In genomic region chr15:41282980-41283652, GRCh38 we compare ENCODE assay signal across 9 cellular contexts. TPM values are rescaled to one million over a fixed set of nuclear protein-coding genes. Genes with fewer than 3 reads are reported as not detected.
DNase-seq lines count a peak whose midpoint lies in the region; ATAC-seq and TF ChIP-seq lines count a peak whose summit lies in the region.
"Not testable (repeated sequence)": the region's sequence is repeated elsewhere in the genome, so short reads cannot be mapped to it uniquely, and the experiment has no call there.
"Had no signal": no experiment of that assay in that cellular context is flagged by ENCODE, and none has a peak within 500 bp of the region (broad histone marks: within the 10 kb centered on the region; RNA-seq: fewer than 3 reads in every experiment).

No MANE protein-coding gene starts in this region.

- peak overlapping the region; percentile 99 for H3K4me3 Mint-ChIP-seq in activated CD4-positive, alpha-beta T cell treated with anti-CD3 and anti-CD28 coated beads, Interleukin-2, amount 10 ng/mL, durations not matched to agents 24 days and 14 days

- intact Hi-C loops in activated CD4-positive, alpha-beta T cell treated with anti-CD3 and anti-CD28 coated beads, Interleukin-2, amount 10 ng/mL, durations not matched to agents 24 days and 14 days (cut with micrococcal nuclease), result loop anchor here (1.0 kb wide), 2 partner anchors 52 to 167 kb away; partner anchors contain the start of genes CHP1 and INO80
- intact Hi-C loops in prostate gland (cut with DNase I); upper lobe of right lung (cut with DNase I): not testable (repeated sequence)

- H3K27ac ChIP-seq in brain microvascular endothelial cell (peak overlapping the region; percentile 79), prostate gland (peak overlapping the region; percentile 82 to 89), upper lobe of right lung (peak overlapping the region; percentile 95)

- not testable (repeated sequence) for ATAC-seq in upper lobe of right lung

- not testable (repeated sequence) for H3K9me3 ChIP-seq in prostate gland, upper lobe of right lung

- not testable (repeated sequence) for TF ChIP-seq POLR2A in NB4 (IDR thresholded peaks at IDR 0.05; ENCODE audit: extremely low read depth, insufficient read length); prostate gland (IDR thresholded peaks at IDR 0.05)

- not testable (repeated sequence) for H3K4me1 ChIP-seq in prostate gland (replicated peaks)
- peaks cover 26% of the 10 kb centered on the region for H3K4me1 ChIP-seq in upper lobe of right lung

- H3K27me3 Mint-ChIP-seq in activated CD4-positive, alpha-beta T cell treated with anti-CD3 and anti-CD28 coated beads, Interleukin-2, amount 10 ng/mL, durations not matched to agents 24 days and 14 days, result not testable (repeated sequence)

- H3K36me3 ChIP-seq in brain microvascular endothelial cell (replicated peaks), result peaks cover 41% of the 10 kb centered on the region
- not testable (repeated sequence) for H3K36me3 ChIP-seq in prostate gland
- peaks cover 50% of the 10 kb centered on the region for H3K36me3 ChIP-seq in upper lobe of right lung

- not testable (repeated sequence) for H3K9me3 Mint-ChIP-seq in activated CD4-positive, alpha-beta T cell treated with anti-CD3 and anti-CD28 coated beads, Interleukin-2, amount 10 ng/mL, durations not matched to agents 24 days and 14 days

- H3K4me3 ChIP-seq in NB4 (ENCODE audit: low read depth, low read length) (peak overlapping the region; percentile 12), brain microvascular endothelial cell (ENCODE audit: low read depth, low read length) (peak overlapping the region; percentile 27), fibroblast of the aortic adventitia (ENCODE audit: low read depth, low read length) (peak overlapping the region; percentile 38), prostate gland (peak overlapping the region; percentile 75 to 76), upper lobe of right lung (peak overlapping the region; percentile 98)

- H3K27ac Mint-ChIP-seq in activated CD4-positive, alpha-beta T cell treated with anti-CD3 and anti-CD28 coated beads, Interleukin-2, amount 10 ng/mL, durations not matched to agents 24 days and 14 days, result peak overlapping the region; percentile 98

- TF ChIP-seq CTCF in NB4 (IDR thresholded peaks at IDR 0.05; ENCODE audit: low read depth, low read length); brain microvascular endothelial cell (IDR thresholded peaks at IDR 0.05; ENCODE audit: low read depth, low read length, missing control alignments); fibroblast of the aortic adventitia (IDR thresholded peaks at IDR 0.05; ENCODE audit: insufficient read depth, low read length); prostate gland (IDR thresholded peaks at IDR 0.05); upper lobe of right lung (IDR thresholded peaks at IDR 0.05): not testable (repeated sequence)

- peak; percentile 27 for DNase-seq in G401 (ENCODE audit: low spot score)
- peak; percentile 44 for DNase-seq in NB4 (ENCODE audit: low read depth)
- DNase-seq in activated CD4-positive, alpha-beta T cell treated with anti-CD3 and anti-CD28 coated beads, Interleukin-2, amount 10 ng/mL, durations not matched to agents 24 days and 14 days, result peak; percentile 60
- not testable (repeated sequence) for DNase-seq in brain microvascular endothelial cell; fibroblast of the aortic adventitia (ENCODE audit: low read depth); prostate gland (ENCODE audit: low spot score); upper lobe of right lung
- peak; percentile 11 for DNase-seq in medulla oblongata (ENCODE audit: extremely low spot score)

- H3K36me3 Mint-ChIP-seq in activated CD4-positive, alpha-beta T cell treated with anti-CD3 and anti-CD28 coated beads, Interleukin-2, amount 10 ng/mL, durations not matched to agents 24 days and 14 days (ENCODE audit: low read depth), result peaks cover 55% of the 10 kb centered on the region

- H3K4me1 Mint-ChIP-seq in activated CD4-positive, alpha-beta T cell treated with anti-CD3 and anti-CD28 coated beads, Interleukin-2, amount 10 ng/mL, durations not matched to agents 24 days and 14 days, result peaks cover 38% of the 10 kb centered on the region

- in situ Hi-C loops in G401 (cut with HindIII; ENCODE audit: low sequenced_read_pairs); brain microvascular endothelial cell (cut with HindIII; ENCODE audit: low pct_ligation_motif_present, low sequenced_read_pairs): not testable (repeated sequence)

- WGBS in prostate gland, result 39% methylated on average over 19 of the region's 19 CpGs

- not testable (repeated sequence) for H3K27me3 ChIP-seq in brain microvascular endothelial cell (replicated peaks); prostate gland (replicated peaks; ENCODE audit: insufficient read depth); upper lobe of right lung

RNA-seq across cellular contexts. Expression of gene OIP5, which starts 49.3 kb away (rescaled TPM):
- 43.0 and 45.4 TPM in 2 replicates for total RNA-seq in G401 (2014; rRNA removed; shearing (Covaris generic))
- 15.8 and 21.0 TPM in 2 replicates for total RNA-seq in activated CD4-positive, alpha-beta T cell treated with anti-CD3 and anti-CD28 coated beads, Interleukin-2, amount 10 ng/mL, durations not matched to agents 24 days and 14 days
- total RNA-seq in fibroblast of the aortic adventitia (ENCODE audit: low replicate concordance), result 0.25 and 9.0 TPM in 2 replicates
- total RNA-seq in prostate gland, result 1 to 10 TPM; 1.1 to 4.6 TPM
- total RNA-seq in upper lobe of right lung, result 0.55 TPM
- total RNA-seq: left ventricle myocardium superior had no signal

RNA-seq across cellular contexts. Expression of gene NUSAP1, which starts 49.6 kb away (rescaled TPM):
- total RNA-seq in G401 (2014; rRNA removed; shearing (Covaris generic)), result 147 and 237 TPM in 2 replicates
- 115 and 116 TPM in 2 replicates for total RNA-seq in activated CD4-positive, alpha-beta T cell treated with anti-CD3 and anti-CD28 coated beads, Interleukin-2, amount 10 ng/mL, durations not matched to agents 24 days and 14 days
- 21.3 and 85.8 TPM in 2 replicates for total RNA-seq in fibroblast of the aortic adventitia (ENCODE audit: low replicate concordance)
- 10 to 100 TPM in 1 of 2 donors, 1 to 10 TPM in 1; 3.9 to 28.2 TPM for total RNA-seq in prostate gland
- total RNA-seq in upper lobe of right lung, result 6.7 TPM

RNA-seq across cellular contexts. Expression of gene CHP1, which starts 52.0 kb away (rescaled TPM):
- 107 and 141 TPM in 2 replicates for total RNA-seq in G401 (2014; rRNA removed; shearing (Covaris generic))
- 47.4 and 47.8 TPM in 2 replicates for total RNA-seq in activated CD4-positive, alpha-beta T cell treated with anti-CD3 and anti-CD28 coated beads, Interleukin-2, amount 10 ng/mL, durations not matched to agents 24 days and 14 days
- 120 and 131 TPM in 2 replicates for total RNA-seq in fibroblast of the aortic adventitia (ENCODE audit: low replicate concordance)
- total RNA-seq in prostate gland, result 100 to 1,000 TPM in 1 of 2 donors, 10 to 100 TPM in 1; 97.0 to 174 TPM
- 175 TPM for total RNA-seq in upper lobe of right lung

RNA-seq across cellular contexts. Expression of gene EXD1, which starts 52.6 kb away (rescaled TPM):
- 0.03 TPM in 1 of 2 replicates, not detected in the other for total RNA-seq in G401 (2014; rRNA removed; shearing (Covaris generic))
- not detected in 2 replicates for total RNA-seq in activated CD4-positive, alpha-beta T cell treated with anti-CD3 and anti-CD28 coated beads, Interleukin-2, amount 10 ng/mL, durations not matched to agents 24 days and 14 days
- total RNA-seq in fibroblast of the aortic adventitia (ENCODE audit: low replicate concordance) (not detected in 2 replicates), prostate gland (1 to 10 TPM in 1 of 2 donors, not detected in 1; 5.3 TPM), upper lobe of right lung (not detected)
- total RNA-seq: left ventricle myocardium superior had no signal

Comparison
In these comparisons a context has a peak if more than half of its experiments do, and no peak if none do; other contexts are left out.
1. H3K4me3 ChIP-seq: peak in every context shown above with its lines; median percentile 98 in upper lobe of right lung; 76 in prostate gland; 38 in fibroblast of the aortic adventitia; 27 in brain microvascular endothelial cell; 12 in NB4.